Comparison of ENCODE assay signal across 8 cellular contexts in the genomic region with DNA sequence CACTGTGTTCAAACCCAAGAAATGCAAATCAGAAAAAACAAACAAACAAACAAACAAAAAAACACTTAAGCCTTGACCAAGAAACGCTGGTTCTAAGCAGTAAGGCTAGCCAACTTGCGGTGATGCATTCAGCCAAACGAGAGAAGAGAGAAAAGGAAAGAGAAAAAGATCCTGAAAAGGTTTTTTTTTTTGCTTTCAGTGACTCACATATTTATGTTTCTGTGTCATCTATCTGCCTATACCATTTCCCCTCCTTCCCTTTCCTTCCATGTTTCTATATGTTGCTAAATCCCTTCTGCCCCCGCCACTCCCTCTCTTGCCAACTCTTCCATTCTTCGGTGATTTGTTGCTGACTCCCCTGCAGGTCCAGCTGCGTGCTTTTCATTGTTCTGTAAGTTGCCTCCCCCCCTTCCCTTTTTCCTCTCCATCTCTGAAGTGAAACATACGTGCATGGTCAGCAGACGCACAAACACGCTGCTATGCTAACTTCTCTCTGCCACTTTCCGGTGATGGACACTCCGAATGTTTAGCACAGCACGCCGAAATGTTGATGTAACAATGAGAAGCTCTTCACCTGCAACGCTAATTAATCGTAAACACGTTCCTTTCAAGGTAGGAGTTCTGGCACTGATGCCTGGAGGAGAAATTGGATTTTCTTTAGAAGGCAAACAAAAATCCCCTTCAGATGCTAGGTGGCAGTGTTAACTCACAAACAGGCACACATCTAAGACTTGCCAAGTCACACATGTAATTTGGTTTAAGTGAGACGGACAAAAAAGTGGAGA.
DNase-seq lines count a peak whose midpoint lies in the region; FAIRE-seq and TF ChIP-seq lines count a peak whose summit lies in the region.

No MANE protein-coding gene starts in this region.

- WGBS in liver, result 10% methylated on average over 17 of the region's 17 CpGs

- CTCF ChIA-PET in HEK293 (lab: Yijun Ruan, JAX), result interaction anchor here (0.6 to 1.3 kb wide), 4 partner anchors 93 to 1993 kb away, joined by 3 to 4 read pairs (median 4); no protein-coding TSS in a partner anchor

- H3K9me3 ChIP-seq in HEK293 (ENCODE audit: control insufficient read depth, insufficient read depth, low read depth, low read length), result no peaks in the 10 kb centered on the region
- no peaks in the 10 kb centered on the region for H3K9me3 ChIP-seq in liver (ENCODE audit: control insufficient read depth in 4 of 4, low read length in 3 of 4)
- H3K9me3 ChIP-seq in uterus, result no peaks in the 10 kb centered on the region

- FAIRE-seq in bronchial epithelial cell (lab: Jason Lieb, UNC), result no peak

- DNase-seq in DMS79 treated with DMSO at 0.1 percent for 48 hours (lab: John Stamatoyannopoulos, UW) (peak; percentile 85), NCI-H2196 (lab: John Stamatoyannopoulos, UW; ENCODE audit: unreplicated experiment) (peak; percentile 47), bronchial epithelial cell (ENCODE audit: low read depth) (peak; percentile 65), uterus (no peak)
- DNase-seq in effector CD4-positive, alpha-beta T cell, result no peak
- no peak for DNase-seq in activated naive CD4-positive, alpha-beta T cell treated with anti-CD3 and anti-CD28 coated beads, Interleukin-2, amount 50 U/mL, for 16 hours

- H3K4me3 ChIP-seq in HEK293 (ENCODE audit: low read depth, low read length), result peak overlapping the region; percentile 39
- H3K4me3 ChIP-seq in bronchial epithelial cell (ENCODE audit: low read depth, low read length), result no peak overlapping the region
- H3K4me3 ChIP-seq in liver (ENCODE audit: low read depth in 1 of 3, low read length in 3 of 3), result no peak overlapping the region
- peak overlapping the region in 1 of 2 donors; percentile 16 for H3K4me3 ChIP-seq in uterus

- TF ChIP-seq CTCF in HEK293 (tag by site-specific recombination; IDR thresholded peaks at IDR 0.05) (no peak), bronchial epithelial cell (IDR thresholded peaks at IDR 0.05; ENCODE audit: insufficient read depth, low read length, severe bottlenecking) (peak; percentile 65), liver (IDR thresholded peaks at IDR 0.05; ENCODE audit: low read depth, low read length, missing input control) (no peak), uterus (IDR thresholded peaks at IDR 0.05) (peak; percentile 20 to 41 (median 34))

- TF ChIP-seq POLR2A in uterus (IDR thresholded peaks at IDR 0.05), result no peak

- intact Hi-C loops in uterus (cut with DNase I; ENCODE audit: low total_unique reads), result no loop called here

- POLR2A ChIA-PET in HEK293 (lab: Yijun Ruan, JAX), result no interaction called here

- H3K27me3 ChIP-seq in bronchial epithelial cell (ENCODE audit: control insufficient read depth, insufficient read depth, low read length), result peaks cover 1% of the 10 kb centered on the region
- peaks cover 0 to 3% (median 2%) of the 10 kb centered on the region in 4 donors for H3K27me3 ChIP-seq in liver (ENCODE audit: control insufficient read depth in 4 of 4, insufficient read depth in 4 of 4, low read length in 3 of 4)
- H3K27me3 ChIP-seq in uterus, result no peaks in the 10 kb centered on the region

- peak; percentile 46 to 56 for TF ChIP-seq RAD21 in liver (IDR thresholded peaks at IDR 0.05)

- no peak overlapping the region for H3K9ac ChIP-seq in liver (ENCODE audit: low read depth in 1 of 2, low read length in 2 of 2)

- no peaks in the 10 kb centered on the region for H3K36me3 ChIP-seq in HEK293 (ENCODE audit: control insufficient read depth in 2 of 2, insufficient read depth in 1 of 2, low read length in 2 of 2)
- H3K36me3 ChIP-seq in bronchial epithelial cell (ENCODE audit: control insufficient read depth, insufficient read depth, low read length), result no peaks in the 10 kb centered on the region
- H3K36me3 ChIP-seq in liver (ENCODE audit: control insufficient read depth in 4 of 4, insufficient read depth in 3 of 4, low read depth in 1 of 4, low read length in 3 of 4), result no peaks in the 10 kb centered on the region
- no peaks in the 10 kb centered on the region for H3K36me3 ChIP-seq in uterus

- H3K4me1 ChIP-seq in HEK293 (ENCODE audit: control insufficient read depth, insufficient read depth, low read length) (no peaks in the 10 kb centered on the region), liver (ENCODE audit: control insufficient read depth in 4 of 4, insufficient read depth in 4 of 4, low read length in 3 of 4) (no peaks in the 10 kb centered on the region), uterus (no peaks in the 10 kb centered on the region)

- H3K27ac ChIP-seq in HEK293 (ENCODE audit: extremely low read depth, low read depth, low read length) (no peak overlapping the region), liver (ENCODE audit: low read depth in 1 of 2, low read length in 2 of 2) (no peak overlapping the region), uterus (no peak overlapping the region)

TF ChIP-seq in HEK293, 187 proteins besides CTCF, POLR2A, EP300 and RAD21:
- TF ChIP-seq ZNF707 (tag by site-specific recombination; IDR thresholded peaks at IDR 0.05) (no peak), TRIM28 (IDR thresholded peaks at IDR 0.05; ENCODE audit: borderline replicate concordance, low read length) (peak; percentile 52; the same call in 1 of the 2 replicates), ZNF654 (tag by site-specific recombination; IDR thresholded peaks at IDR 0.05; ENCODE audit: low read depth) (peak; percentile 27)

TF ChIP-seq in liver, 16 proteins besides CTCF, POLR2A, EP300 and RAD21:
- no peak for TF ChIP-seq ATF3 (IDR thresholded peaks at IDR 0.05)
- no peak for TF ChIP-seq RXRA (IDR thresholded peaks at IDR 0.05)
- TF ChIP-seq, protein P1, sequence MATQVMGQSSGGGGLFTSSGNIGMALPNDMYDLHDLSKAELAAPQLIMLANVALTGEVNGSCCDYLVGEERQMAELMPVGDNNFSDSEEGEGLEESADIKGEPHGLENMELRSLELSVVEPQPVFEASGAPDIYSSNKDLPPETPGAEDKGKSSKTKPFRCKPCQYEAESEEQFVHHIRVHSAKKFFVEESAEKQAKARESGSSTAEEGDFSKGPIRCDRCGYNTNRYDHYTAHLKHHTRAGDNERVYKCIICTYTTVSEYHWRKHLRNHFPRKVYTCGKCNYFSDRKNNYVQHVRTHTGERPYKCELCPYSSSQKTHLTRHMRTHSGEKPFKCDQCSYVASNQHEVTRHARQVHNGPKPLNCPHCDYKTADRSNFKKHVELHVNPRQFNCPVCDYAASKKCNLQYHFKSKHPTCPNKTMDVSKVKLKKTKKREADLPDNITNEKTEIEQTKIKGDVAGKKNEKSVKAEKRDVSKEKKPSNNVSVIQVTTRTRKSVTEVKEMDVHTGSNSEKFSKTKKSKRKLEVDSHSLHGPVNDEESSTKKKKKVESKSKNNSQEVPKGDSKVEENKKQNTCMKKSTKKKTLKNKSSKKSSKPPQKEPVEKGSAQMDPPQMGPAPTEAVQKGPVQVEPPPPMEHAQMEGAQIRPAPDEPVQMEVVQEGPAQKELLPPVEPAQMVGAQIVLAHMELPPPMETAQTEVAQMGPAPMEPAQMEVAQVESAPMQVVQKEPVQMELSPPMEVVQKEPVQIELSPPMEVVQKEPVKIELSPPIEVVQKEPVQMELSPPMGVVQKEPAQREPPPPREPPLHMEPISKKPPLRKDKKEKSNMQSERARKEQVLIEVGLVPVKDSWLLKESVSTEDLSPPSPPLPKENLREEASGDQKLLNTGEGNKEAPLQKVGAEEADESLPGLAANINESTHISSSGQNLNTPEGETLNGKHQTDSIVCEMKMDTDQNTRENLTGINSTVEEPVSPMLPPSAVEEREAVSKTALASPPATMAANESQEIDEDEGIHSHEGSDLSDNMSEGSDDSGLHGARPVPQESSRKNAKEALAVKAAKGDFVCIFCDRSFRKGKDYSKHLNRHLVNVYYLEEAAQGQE (IDR thresholded peaks at IDR 0.05), result no peak
- no peak for TF ChIP-seq FOXA1 (IDR thresholded peaks at IDR 0.05)
- TF ChIP-seq YY1 (IDR thresholded peaks at IDR 0.05), result no peak
- no peak for TF ChIP-seq SP1 (IDR thresholded peaks at IDR 0.05)
- TF ChIP-seq JUND (IDR thresholded peaks at IDR 0.05), result no peak
- no peak for TF ChIP-seq TAF1 (conservative IDR thresholded peaks at IDR 0.05)

Comparison
In these comparisons a context has a peak if more than half of its experiments do, and no peak if none do; other contexts are left out.
1. DNase-seq: peak in DMS79 treated with DMSO at 0.1 percent for 48 hours (single experiment), NCI-H2196 (single experiment) and bronchial epithelial cell (single experiment); none in uterus (0 of 2), effector CD4-positive, alpha-beta T cell (single experiment) and activated naive CD4-positive, alpha-beta T cell treated with anti-CD3 and anti-CD28 coated beads, Interleukin-2, amount 50 U/mL, for 16 hours (single experiment).
2. CTCF ChIP-seq: peak in bronchial epithelial cell (single experiment) and uterus (4 of 4); none in HEK293 (single experiment) and liver (single experiment).